Comparison of ENCODE assay signal across 1 cellular context in the genomic region with DNA sequence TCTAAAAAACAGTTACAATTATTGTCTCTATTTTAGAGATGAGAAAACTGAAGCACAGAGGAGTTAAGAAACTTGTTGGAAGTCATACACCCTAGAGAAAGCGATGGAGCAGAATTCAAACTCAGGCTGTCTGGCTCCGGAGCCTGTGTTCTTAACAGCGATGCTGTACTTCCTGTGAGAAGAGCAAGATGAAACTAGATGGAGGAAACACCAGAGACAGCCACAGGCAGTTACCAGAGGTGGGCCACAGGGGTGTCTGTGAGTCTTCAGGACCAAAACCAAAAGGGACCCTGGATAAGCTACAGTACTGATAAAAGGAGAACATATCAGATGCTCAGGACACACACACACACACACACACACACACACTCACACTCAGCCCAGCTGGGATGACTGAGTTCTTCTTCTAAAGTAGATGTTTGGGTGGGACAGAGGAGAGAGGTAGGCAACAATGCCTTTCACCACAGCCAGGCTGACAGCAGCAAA.
TF ChIP-seq lines count a peak whose summit lies in the region.

No MANE protein-coding gene starts in this region.

TF ChIP-seq in HepG2, 621 proteins besides CTCF, POLR2A, EP300 and RAD21 (continued from another document):
- TF ChIP-seq, protein P1, sequence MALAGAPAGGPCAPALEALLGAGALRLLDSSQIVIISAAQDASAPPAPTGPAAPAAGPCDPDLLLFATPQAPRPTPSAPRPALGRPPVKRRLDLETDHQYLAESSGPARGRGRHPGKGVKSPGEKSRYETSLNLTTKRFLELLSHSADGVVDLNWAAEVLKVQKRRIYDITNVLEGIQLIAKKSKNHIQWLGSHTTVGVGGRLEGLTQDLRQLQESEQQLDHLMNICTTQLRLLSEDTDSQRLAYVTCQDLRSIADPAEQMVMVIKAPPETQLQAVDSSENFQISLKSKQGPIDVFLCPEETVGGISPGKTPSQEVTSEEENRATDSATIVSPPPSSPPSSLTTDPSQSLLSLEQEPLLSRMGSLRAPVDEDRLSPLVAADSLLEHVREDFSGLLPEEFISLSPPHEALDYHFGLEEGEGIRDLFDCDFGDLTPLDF (CRISPR knock-in tag; IDR thresholded peaks at IDR 0.05), result no peak
- TF ChIP-seq MAZ (IDR thresholded peaks at IDR 0.05; ENCODE audit: borderline replicate concordance, low read depth, low read length), result no peak
- TF ChIP-seq MAZ (CRISPR knock-in tag; IDR thresholded peaks at IDR 0.05; ENCODE audit: low read depth), result no peak
- no peak for TF ChIP-seq ZNF607 (CRISPR knock-in tag; IDR thresholded peaks at IDR 0.05; ENCODE audit: borderline replicate concordance)
- TF ChIP-seq PHB2 (IDR thresholded peaks at IDR 0.05; ENCODE audit: partially characterized antibody), result no peak
- no peak for TF ChIP-seq TARDBP (CRISPR knock-in tag; IDR thresholded peaks at IDR 0.05)
- TF ChIP-seq, protein P2, sequence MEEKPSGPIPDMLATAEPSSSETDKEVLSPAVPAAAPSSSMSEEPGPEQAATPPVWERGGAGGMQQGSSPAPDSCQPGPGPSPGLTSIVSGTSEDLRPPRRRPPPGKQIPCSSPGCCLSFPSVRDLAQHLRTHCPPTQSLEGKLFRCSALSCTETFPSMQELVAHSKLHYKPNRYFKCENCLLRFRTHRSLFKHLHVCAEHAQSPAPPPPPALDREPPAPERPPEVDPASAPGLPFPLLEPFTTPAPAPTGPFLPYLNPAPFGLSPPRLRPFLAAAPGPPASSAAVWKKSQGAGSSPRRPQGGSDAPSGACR (CRISPR knock-in tag; IDR thresholded peaks at IDR 0.05), result no peak
- no peak for TF ChIP-seq HMG20A (CRISPR knock-in tag; IDR thresholded peaks at IDR 0.05; ENCODE audit: borderline replicate concordance)
- TF ChIP-seq, protein P3, sequence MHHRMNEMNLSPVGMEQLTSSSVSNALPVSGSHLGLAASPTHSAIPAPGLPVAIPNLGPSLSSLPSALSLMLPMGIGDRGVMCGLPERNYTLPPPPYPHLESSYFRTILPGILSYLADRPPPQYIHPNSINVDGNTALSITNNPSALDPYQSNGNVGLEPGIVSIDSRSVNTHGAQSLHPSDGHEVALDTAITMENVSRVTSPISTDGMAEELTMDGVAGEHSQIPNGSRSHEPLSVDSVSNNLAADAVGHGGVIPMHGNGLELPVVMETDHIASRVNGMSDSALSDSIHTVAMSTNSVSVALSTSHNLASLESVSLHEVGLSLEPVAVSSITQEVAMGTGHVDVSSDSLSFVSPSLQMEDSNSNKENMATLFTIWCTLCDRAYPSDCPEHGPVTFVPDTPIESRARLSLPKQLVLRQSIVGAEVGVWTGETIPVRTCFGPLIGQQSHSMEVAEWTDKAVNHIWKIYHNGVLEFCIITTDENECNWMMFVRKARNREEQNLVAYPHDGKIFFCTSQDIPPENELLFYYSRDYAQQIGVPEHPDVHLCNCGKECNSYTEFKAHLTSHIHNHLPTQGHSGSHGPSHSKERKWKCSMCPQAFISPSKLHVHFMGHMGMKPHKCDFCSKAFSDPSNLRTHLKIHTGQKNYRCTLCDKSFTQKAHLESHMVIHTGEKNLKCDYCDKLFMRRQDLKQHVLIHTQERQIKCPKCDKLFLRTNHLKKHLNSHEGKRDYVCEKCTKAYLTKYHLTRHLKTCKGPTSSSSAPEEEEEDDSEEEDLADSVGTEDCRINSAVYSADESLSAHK (CRISPR knock-in tag; IDR thresholded peaks at IDR 0.05; ENCODE audit: borderline replicate concordance), result no peak
- no peak for TF ChIP-seq SP1 (IDR thresholded peaks at IDR 0.05)
- no peak for TF ChIP-seq SP1 (CRISPR knock-in tag; IDR thresholded peaks at IDR 0.05)
- TF ChIP-seq ZNF326 (CRISPR knock-in tag; IDR thresholded peaks at IDR 0.05; ENCODE audit: borderline replicate concordance), result no peak
- TF ChIP-seq, protein P4, sequence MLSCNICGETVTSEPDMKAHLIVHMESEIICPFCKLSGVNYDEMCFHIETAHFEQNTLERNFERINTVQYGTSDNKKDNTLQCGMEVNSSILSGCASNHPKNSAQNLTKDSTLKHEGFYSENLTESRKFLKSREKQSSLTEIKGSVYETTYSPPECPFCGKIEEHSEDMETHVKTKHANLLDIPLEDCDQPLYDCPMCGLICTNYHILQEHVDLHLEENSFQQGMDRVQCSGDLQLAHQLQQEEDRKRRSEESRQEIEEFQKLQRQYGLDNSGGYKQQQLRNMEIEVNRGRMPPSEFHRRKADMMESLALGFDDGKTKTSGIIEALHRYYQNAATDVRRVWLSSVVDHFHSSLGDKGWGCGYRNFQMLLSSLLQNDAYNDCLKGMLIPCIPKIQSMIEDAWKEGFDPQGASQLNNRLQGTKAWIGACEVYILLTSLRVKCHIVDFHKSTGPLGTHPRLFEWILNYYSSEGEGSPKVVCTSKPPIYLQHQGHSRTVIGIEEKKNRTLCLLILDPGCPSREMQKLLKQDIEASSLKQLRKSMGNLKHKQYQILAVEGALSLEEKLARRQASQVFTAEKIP (CRISPR knock-in tag; IDR thresholded peaks at IDR 0.05; ENCODE audit: borderline replicate concordance), result no peak
- TF ChIP-seq REL (CRISPR knock-in tag; conservative IDR thresholded peaks at IDR 0.05), result no peak
- TF ChIP-seq FOXP1 (IDR thresholded peaks at IDR 0.05), result no peak
- TF ChIP-seq FOXP1 (CRISPR knock-in tag; IDR thresholded peaks at IDR 0.05), result no peak
